ENCODE assay signal across 18 cellular contexts in genomic region chr6:117008618-117009017, GRCh38.
DNase-seq lines count a peak whose midpoint lies in the region; ATAC-seq lines count a peak whose summit lies in the region.
"Had no signal": no experiment of that assay in that cellular context is flagged by ENCODE, and none has a peak within 500 bp of the region (broad histone marks: within the 10 kb centered on the region; RNA-seq: fewer than 3 reads in every experiment).

No MANE protein-coding gene starts in this region.

- ATAC-seq in GM18517 (IDR thresholded peaks at IDR 0.05; ENCODE audit: unreplicated experiment) (peak; percentile 88), GM21515 (IDR thresholded peaks at IDR 0.05; ENCODE audit: unreplicated experiment) (peak; percentile 70), HG03108 (IDR thresholded peaks at IDR 0.05; ENCODE audit: unreplicated experiment) (peak; percentile 73), GM21737 (IDR thresholded peaks at IDR 0.05; ENCODE audit: unreplicated experiment) (no peak)
- ATAC-seq: activated T-cell treated with anti-CD3 and anti-CD28 coated beads, Interleukin-2, amount 50 U/mL, for 72 hours; gastroesophageal sphincter; HCT116 had no signal

- in situ Hi-C loops in G401 (cut with HindIII; ENCODE audit: low sequenced_read_pairs) = no loop called here
- in situ Hi-C loops in ACHN (cut with HindIII; ENCODE audit: low pct_ligation_motif_present, low pct_unique_long_range_greater_than_20kb, low sequenced_read_pairs) = no loop called here

- DNase-seq in RPMI8226 (peak; percentile 41), G401 (ENCODE audit: low spot score) (no peak), ACHN (no peak)
- DNase-seq in stimulated activated CD4-positive, alpha-beta T cell treated with anti-CD3 and anti-CD28 coated beads, Interleukin-1b, Interleukin-23, amount 100 ng/mL, for 48 hours = no peak
- DNase-seq: activated T-cell treated with anti-CD3 and anti-CD28 coated beads, Interleukin-2, amount 50 U/mL, for 72 hours; cerebellar nuclear complex; immature natural killer cell; mesenchymal stem cell; NCI-H146; SIG-M5; sigmoid colon; stimulated activated naive CD4-positive, alpha-beta T cell had no signal
